ENCODE assay signal across 20 cellular contexts in the genomic region with DNA sequence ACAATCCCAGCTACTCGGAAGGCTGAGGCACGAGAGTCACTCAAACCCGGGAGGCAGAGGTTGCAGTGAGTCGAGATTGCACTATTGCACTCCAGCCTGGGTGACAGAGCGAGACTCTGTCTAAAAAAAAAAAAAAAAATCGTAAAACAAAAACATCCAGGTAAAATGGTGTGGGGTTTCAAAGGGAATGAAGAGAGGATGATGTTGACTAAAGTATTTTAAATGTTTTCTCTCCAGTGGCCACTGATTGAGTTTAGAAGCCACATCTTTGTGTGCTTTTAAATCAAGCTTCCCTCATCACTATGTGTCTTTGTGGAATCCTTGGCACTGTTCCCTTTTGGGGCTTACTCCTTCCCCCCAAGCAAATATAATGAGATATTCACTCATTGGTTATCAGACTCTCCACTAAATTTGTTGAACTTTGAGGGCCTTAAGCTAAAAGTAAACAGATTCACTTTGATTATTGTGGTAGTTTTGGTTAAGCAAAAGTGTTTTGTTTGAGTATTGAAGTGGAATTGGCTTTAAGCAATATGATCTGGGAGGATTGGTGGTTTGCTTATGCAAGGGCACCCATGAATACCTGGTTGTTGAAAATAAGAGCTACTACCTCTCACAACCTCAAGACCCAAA.
"Had no signal": no experiment of that assay in that cellular context is flagged by ENCODE, and none has a peak within 500 bp of the region (broad histone marks: within the 10 kb centered on the region; RNA-seq: fewer than 3 reads in every experiment).

No MANE protein-coding gene starts in this region.

- ATAC-seq: body of pancreas, left lung, natural killer cell, T-helper 17 cell, WTC11 had no signal

- FAIRE-seq: endometrium, keratinocyte had no signal

- DNase-seq: activated CD4-positive, alpha-beta T cell treated with anti-CD3 and anti-CD28 coated beads, Interleukin-2, amount 10 ng/mL, durations not matched to agents 24 days and 14 days; activated naive CD8-positive, alpha-beta T cell treated with anti-CD3 and anti-CD28 coated beads for 36 hours; amygdala; body of pancreas; central memory CD4-positive, alpha-beta T cell; colonic mucosa; hippocampal formation; left lung; mesenchymal stem cell; natural killer cell; posterior cingulate gyrus; stimulated activated CD4-positive, alpha-beta T cell treated with anti-CD3 and anti-CD28 coated beads, Interleukin-15, amount 100 ng/mL, for 24 hours; stimulated activated CD4-positive, alpha-beta T cell treated with anti-CD3 and anti-CD28 coated beads, Interleukin-4, amount 100 ng/mL, for 24 hours; stimulated activated naive CD4-positive, alpha-beta T cell treated with Interleukin-2 at 50 U/mL for 16 hours; T-helper 17 cell had no signal

- H3K27ac ChIP-seq: colonic mucosa, left lung, right atrium auricular region, skin epidermis had no signal

- H3K27me3 ChIP-seq: body of pancreas, colonic mucosa, left lung, right atrium auricular region had no signal

- H3K4me3 ChIP-seq: body of pancreas, colonic mucosa, left lung, right atrium auricular region, skin epidermis had no signal

- H3K9me3 ChIP-seq: body of pancreas, colonic mucosa, left lung, right atrium auricular region had no signal

- H3K4me1 ChIP-seq: colonic mucosa, left lung, right atrium auricular region had no signal

- H3K36me3 ChIP-seq: colonic mucosa, left lung, right atrium auricular region had no signal
